ENCODE assay signal across 9 cellular contexts in the genomic region with DNA sequence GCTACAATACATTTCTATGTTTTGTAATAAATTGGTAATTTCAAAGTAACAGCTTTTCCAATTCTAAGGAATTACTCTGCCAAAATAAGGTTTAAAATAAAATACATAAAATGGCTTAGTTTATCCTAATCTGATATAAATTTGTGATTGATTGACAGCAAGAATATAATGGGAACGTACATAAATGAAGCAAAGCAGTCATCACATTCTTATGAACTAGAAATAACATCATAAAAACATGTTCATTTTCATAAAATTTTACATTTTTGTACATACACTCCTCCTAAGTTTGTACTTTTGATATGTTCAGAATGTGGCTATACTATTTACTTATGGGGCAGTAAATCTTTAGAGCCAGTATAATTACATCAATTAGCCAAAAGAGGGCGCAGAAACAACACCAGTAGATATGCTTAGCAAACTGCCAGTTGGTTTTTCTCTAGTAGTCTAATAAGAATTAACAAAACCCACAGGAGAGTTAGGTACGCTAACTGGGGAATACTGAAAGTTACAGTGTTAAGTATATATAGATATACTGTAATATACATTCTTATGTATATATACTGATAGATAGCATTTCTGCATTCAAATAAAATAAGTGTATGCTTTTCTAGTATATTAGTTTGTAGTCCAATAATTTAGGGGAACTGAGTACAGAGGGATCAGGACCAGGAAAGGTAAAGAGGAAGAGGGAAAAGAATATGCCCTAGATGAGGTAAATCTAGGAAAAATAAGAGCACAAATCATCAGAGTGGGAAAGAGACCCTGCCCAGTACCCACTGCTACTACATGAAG.
A peak's percentile ranks its signal among the peaks of the same experiment; 100 is the strongest.
DNase-seq lines count a peak whose midpoint lies in the region; ATAC-seq, FAIRE-seq and TF ChIP-seq lines count a peak whose summit lies in the region.
"Had no signal": no experiment of that assay in that cellular context is flagged by ENCODE, and none has a peak within 500 bp of the region (broad histone marks: within the 10 kb centered on the region; RNA-seq: fewer than 3 reads in every experiment).

No MANE protein-coding gene starts in this region.

- no peaks in the 10 kb centered on the region for H3K4me1 Mint-ChIP-seq in activated CD4-positive, alpha-beta T cell treated with anti-CD3 and anti-CD28 coated beads for 36 hours

- no peak overlapping the region for H3K27ac Mint-ChIP-seq in activated CD4-positive, alpha-beta T cell treated with anti-CD3 and anti-CD28 coated beads for 36 hours
- H3K27ac Mint-ChIP-seq: activated T-cell treated with anti-CD3 and anti-CD28 coated beads, Interleukin-2, amount 50 U/mL, for 72 hours had no signal

- no peak overlapping the region for H3K27ac ChIP-seq in OCI-LY3 (ENCODE audit: low read length)
- H3K27ac ChIP-seq in H1 (ENCODE audit: low read depth, low read length), result no peak overlapping the region

- H3K9me3 ChIP-seq in OCI-LY3 (ENCODE audit: insufficient read depth, low read length) (no peaks in the 10 kb centered on the region), H1 (ENCODE audit: insufficient read depth in 2 of 2, low read depth in 1 of 2, low read length in 1 of 2) (no peaks in the 10 kb centered on the region), mucosa of descending colon (no peaks in the 10 kb centered on the region)

- no peak overlapping the region for H3K23ac ChIP-seq in H1 (ENCODE audit: insufficient read length)

- no peaks in the 10 kb centered on the region for H3K23me2 ChIP-seq in H1 (ENCODE audit: low read depth, low read length)

- H3K4me3 Mint-ChIP-seq in activated CD4-positive, alpha-beta T cell treated with anti-CD3 and anti-CD28 coated beads for 36 hours, result no peak overlapping the region
- H3K4me3 Mint-ChIP-seq: activated T-cell treated with anti-CD3 and anti-CD28 coated beads, Interleukin-2, amount 50 U/mL, for 72 hours had no signal

- WGBS in H1 (ENCODE audit: extremely low coverage in 1 of 2, insufficient coverage in 1 of 2, insufficient read length in 1 of 2, insufficient replicate concordance in 2 of 2, low coverage in 1 of 2, low lambda C conversion rate in 2 of 2, missing lambda C conversion rate in 1 of 2), 2 experiments, result 56% methylated on average over 3 of the region's 3 CpGs; no CpG with 5 or more reads in 1 of the 2 experiments

- H3K14ac ChIP-seq in H1 (ENCODE audit: insufficient read length), result no peak overlapping the region

- H3K27me3 ChIP-seq in OCI-LY3 (ENCODE audit: low read depth, low read length), result no peaks in the 10 kb centered on the region
- no peaks in the 10 kb centered on the region for H3K27me3 ChIP-seq in H1 (replicated peaks in 1 of 4; ENCODE audit: control insufficient read depth in 3 of 4, extremely low read depth in 1 of 4, insufficient read depth in 3 of 4, low read length in 3 of 4)

- TF ChIP-seq POLR2A in H1 (IDR thresholded peaks at IDR 0.05; ENCODE audit: control extremely low read depth in 1 of 2, low read depth in 2 of 2, low read length in 2 of 2), result no peak

- H2AK5ac ChIP-seq in H1 (ENCODE audit: low read depth, low read length), result no peak overlapping the region

- no peak overlapping the region for H2BK12ac ChIP-seq in H1 (ENCODE audit: low read depth, low read length)

- H2BK5ac ChIP-seq in H1 (ENCODE audit: low read depth, low read length), result no peak overlapping the region

- no peaks in the 10 kb centered on the region for H3K79me2 ChIP-seq in OCI-LY3 (ENCODE audit: low read length)
- no peaks in the 10 kb centered on the region for H3K79me2 ChIP-seq in H1 (ENCODE audit: control insufficient read depth in 1 of 2, insufficient read depth in 2 of 2, low read length in 2 of 2)

- H4K91ac ChIP-seq in H1 (replicated peaks; ENCODE audit: insufficient read length, low read length), result no peak overlapping the region

- H3K56ac ChIP-seq in H1 (replicated peaks; ENCODE audit: insufficient read length, low read depth, low read length), result no peak overlapping the region

- no peak overlapping the region for H2BK20ac ChIP-seq in H1 (ENCODE audit: low read length)

- POLR2A ChIA-PET in H1 (lab: Charles Lee; ENCODE audit: partially characterized antibody), result no interaction called here
- POLR2A ChIA-PET in activated CD4-positive, alpha-beta T cell treated with anti-CD3 and anti-CD28 coated beads for 36 hours (lab: Charles Lee), result no interaction called here

- H3K27me3 Mint-ChIP-seq in activated CD4-positive, alpha-beta T cell treated with anti-CD3 and anti-CD28 coated beads for 36 hours, result no peaks in the 10 kb centered on the region

- CTCF ChIA-PET in H1 (lab: Charles Lee; ENCODE audit: partially characterized antibody), result interaction anchor here (0.6 to 2.4 kb wide), 19 partner anchors 9 to 1736 kb away, joined by 3 to 14 read pairs (median 5); no protein-coding TSS in a partner anchor
- CTCF ChIA-PET in activated CD4-positive, alpha-beta T cell treated with anti-CD3 and anti-CD28 coated beads for 36 hours (lab: Charles Lee), result interaction anchor here (0.7 to 4.0 kb wide), 7 partner anchors 45 to 171 kb away, joined by 3 to 48 read pairs (median 3); no protein-coding TSS in a partner anchor

- peak; percentile 45 for TF ChIP-seq CTCF in GM20000 (IDR thresholded peaks at IDR 0.05; ENCODE audit: extremely low read depth, missing control alignments)
- peak; percentile 82 for TF ChIP-seq CTCF in OCI-LY3 (IDR thresholded peaks at IDR 0.05; ENCODE audit: low read depth, low read length)
- peak in 2 of 3 experiments; percentile 48 to 52; a peak in 2 of 4 replicates for TF ChIP-seq CTCF in H1 (IDR thresholded peaks at IDR 0.05; ENCODE audit: control extremely low read depth in 1 of 3, insufficient read depth in 1 of 3, low read depth in 1 of 3, low read length in 3 of 3)
- peak; percentile 26 for TF ChIP-seq CTCF in mucosa of descending colon (IDR thresholded peaks at IDR 0.05)

- H3K9me3 Mint-ChIP-seq in activated CD4-positive, alpha-beta T cell treated with anti-CD3 and anti-CD28 coated beads for 36 hours (ENCODE audit: low read depth), result no peaks in the 10 kb centered on the region
- H3K9me3 Mint-ChIP-seq: activated T-cell treated with anti-CD3 and anti-CD28 coated beads, Interleukin-2, amount 50 U/mL, for 72 hours had no signal

- no peak overlapping the region for H4K8ac ChIP-seq in H1 (ENCODE audit: extremely low read depth, insufficient read depth, low read length)

- DNase-seq in Daoy (ENCODE audit: low read depth), result peak; percentile 15
- peak; percentile 14 for DNase-seq in GM20000 (ENCODE audit: low spot score)
- no peak for DNase-seq in H1 (ENCODE audit: low read depth in 1 of 2, low spot score in 2 of 2)
- peak in 1 of 3 donors; percentile 15 for DNase-seq in mucosa of descending colon
- DNase-seq in stimulated activated CD4-positive, alpha-beta T cell treated with anti-CD3 and anti-CD28 coated beads, Interleukin-15, amount 100 ng/mL, for 24 hours, result no peak
- DNase-seq in activated CD4-positive, alpha-beta T cell treated with anti-CD3 and anti-CD28 coated beads for 36 hours, result no peak

- no peak overlapping the region for H3K4me2 ChIP-seq in OCI-LY3 (ENCODE audit: low read length)
- no peak overlapping the region for H3K4me2 ChIP-seq in H1 (ENCODE audit: insufficient read depth in 1 of 2, low read depth in 2 of 2, low read length in 2 of 2)

- H3K4me3 ChIP-seq in OCI-LY3 (ENCODE audit: low read length), result no peak overlapping the region
- H3K4me3 ChIP-seq in H1 (ENCODE audit: extremely low read depth in 1 of 4, insufficient read depth in 2 of 4, low read depth in 3 of 4, low read length in 4 of 4), result no peak overlapping the region
- H3K4me3 ChIP-seq in mucosa of descending colon, result no peak overlapping the region

- no peaks in the 10 kb centered on the region for H3K79me1 ChIP-seq in H1 (ENCODE audit: low read depth, low read length)

- H4K20me1 ChIP-seq in OCI-LY3 (ENCODE audit: insufficient read depth, low read length) (no peaks in the 10 kb centered on the region), H1 (replicated peaks in 1 of 2; ENCODE audit: control insufficient read depth in 1 of 2, insufficient read depth in 2 of 2, low read length in 2 of 2) (no peaks in the 10 kb centered on the region)

- TF ChIP-seq EP300 in H1 (IDR thresholded peaks at IDR 0.05; ENCODE audit: borderline replicate concordance in 1 of 2, low read depth in 2 of 2, low read length in 2 of 2), result no peak

- ATAC-seq in HG03558 (IDR thresholded peaks at IDR 0.05; ENCODE audit: extremely low read depth, unreplicated experiment) (peak; percentile 63), mucosa of descending colon (peak; percentile 78)
- no peak for ATAC-seq in activated CD4-positive, alpha-beta T cell treated with anti-CD3 and anti-CD28 coated beads for 36 hours
- ATAC-seq: activated T-cell treated with anti-CD3 and anti-CD28 coated beads, Interleukin-2, amount 50 U/mL, for 72 hours had no signal

- H2BK15ac ChIP-seq in H1 (ENCODE audit: low read length), result no peak overlapping the region

- no peak overlapping the region for H2BK120ac ChIP-seq in H1 (replicated peaks; ENCODE audit: low read depth, low read length)

- peaks cover 14% of the 10 kb centered on the region for H3K36me3 ChIP-seq in OCI-LY3 (replicated peaks; ENCODE audit: low read depth, low read length)
- no peaks in the 10 kb centered on the region for H3K36me3 ChIP-seq in H1 (ENCODE audit: control insufficient read depth in 2 of 4, insufficient read depth in 4 of 4, low read length in 3 of 4)
- no peaks in the 10 kb centered on the region for H3K36me3 ChIP-seq in mucosa of descending colon (ENCODE audit: low read depth)

- H2AFZ ChIP-seq in OCI-LY3 (ENCODE audit: low read depth, low read length) (no peak overlapping the region), H1 (ENCODE audit: low read length) (no peak overlapping the region)

- no peak overlapping the region for H4K5ac ChIP-seq in H1 (ENCODE audit: insufficient read length, low read depth, low read length)

- no peak for FAIRE-seq in H1 (lab: Jason Lieb, UNC)

- intact Hi-C loops in mucosa of descending colon (cut with DNase I, micrococcal nuclease), result no loop called here
- intact Hi-C loops in activated CD4-positive, alpha-beta T cell treated with anti-CD3 and anti-CD28 coated beads for 36 hours (cut with DNase I, micrococcal nuclease), result loop anchor here (1.0 to 10.0 kb wide), 4 partner anchors 152 to 528 kb away; no protein-coding TSS in a partner anchor

- H3K9ac ChIP-seq in OCI-LY3 (ENCODE audit: low read length), result no peak overlapping the region
- no peak overlapping the region for H3K9ac ChIP-seq in H1 (replicated peaks in 1 of 4; ENCODE audit: extremely low read depth in 1 of 4, low read depth in 3 of 4, low read length in 3 of 4)

- H3K4me1 ChIP-seq in OCI-LY3 (ENCODE audit: low read length), result no peaks in the 10 kb centered on the region
- no peaks in the 10 kb centered on the region for H3K4me1 ChIP-seq in H1 (replicated peaks in 1 of 4; ENCODE audit: control insufficient read depth in 3 of 4, insufficient read depth in 4 of 4, low read length in 3 of 4)
- H3K4me1 ChIP-seq in mucosa of descending colon (ENCODE audit: low read depth), result no peaks in the 10 kb centered on the region

- H3K4ac ChIP-seq in H1 (replicated peaks; ENCODE audit: insufficient read length, low read depth, low read length), result no peak overlapping the region

- no peak overlapping the region for H3K18ac ChIP-seq in H1 (ENCODE audit: extremely low read depth, low read length)

- TF ChIP-seq RAD21 in H1 (IDR thresholded peaks at IDR 0.05 in 1 of 2, conservative IDR thresholded peaks at IDR 0.05 in 1 of 2; ENCODE audit: low read depth in 2 of 2, low read length in 2 of 2), result peak; percentile 73 to 76

- H3K36me3 Mint-ChIP-seq in activated CD4-positive, alpha-beta T cell treated with anti-CD3 and anti-CD28 coated beads for 36 hours (ENCODE audit: low read depth), result no peaks in the 10 kb centered on the region

Comparison
In these comparisons a context has a peak if more than half of its experiments do, and no peak if none do; other contexts are left out.
1. DNase-seq: peak in Daoy (single experiment) and GM20000 (single experiment); none in H1 (0 of 2), stimulated activated CD4-positive, alpha-beta T cell treated with anti-CD3 and anti-CD28 coated beads, Interleukin-15, amount 100 ng/mL, for 24 hours (single experiment) and activated CD4-positive, alpha-beta T cell treated with anti-CD3 and anti-CD28 coated beads for 36 hours (single experiment).
2. CTCF ChIP-seq: peak in every context shown above with its lines; median percentile 82 in OCI-LY3; 50 in H1; 45 in GM20000; 26 in mucosa of descending colon.
3. intact Hi-C loops: an anchor here in activated CD4-positive, alpha-beta T cell treated with anti-CD3 and anti-CD28 coated beads for 36 hours (1.0 to 10.0 kb wide); none called in mucosa of descending colon.